Comparison of ENCODE assay signal across 1 cellular context in the genomic region with DNA sequence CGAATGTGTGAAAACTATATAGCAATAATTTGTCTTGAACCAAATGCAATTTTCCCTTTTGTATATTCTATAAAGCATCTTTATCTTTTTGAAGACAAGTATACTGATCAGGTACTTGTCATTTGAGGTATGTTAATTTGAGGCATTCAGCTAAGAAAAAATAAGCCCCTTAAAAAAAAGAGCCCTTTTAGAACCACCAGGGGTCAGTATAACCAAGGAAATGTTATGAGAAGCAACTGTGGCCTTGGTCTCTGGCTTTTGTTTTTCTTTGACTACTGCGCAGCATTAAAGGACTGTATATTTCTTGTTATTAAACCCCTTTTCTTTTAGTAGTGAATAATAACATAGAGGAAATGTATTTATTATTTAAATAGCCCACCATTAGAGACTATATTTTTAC.
TF ChIP-seq lines count a peak whose summit lies in the region.

No MANE protein-coding gene starts in this region.

TF ChIP-seq in H1, 55 proteins besides CTCF, POLR2A, EP300 and RAD21 (continued from another document):
- TF ChIP-seq ASH2L (IDR thresholded peaks at IDR 0.05; ENCODE audit: low read length) (no peak), HDAC2 (IDR thresholded peaks at IDR 0.05; ENCODE audit: borderline replicate concordance in 1 of 2, low read depth in 2 of 2, low read length in 2 of 2) (no peak), SP1 (IDR thresholded peaks at IDR 0.05; ENCODE audit: low read depth, low read length) (no peak), RXRA (IDR thresholded peaks at IDR 0.05; ENCODE audit: insufficient read depth, low read depth, low read length) (no peak), BACH1 (IDR thresholded peaks at IDR 0.05; ENCODE audit: low read length) (no peak), RNF2 (IDR thresholded peaks at IDR 0.05; ENCODE audit: borderline replicate concordance, low read depth, low read length, missing control alignments, poor library complexity, severe bottlenecking) (no peak), CREB1 (IDR thresholded peaks at IDR 0.05) (no peak)
- TF ChIP-seq, protein P1, sequence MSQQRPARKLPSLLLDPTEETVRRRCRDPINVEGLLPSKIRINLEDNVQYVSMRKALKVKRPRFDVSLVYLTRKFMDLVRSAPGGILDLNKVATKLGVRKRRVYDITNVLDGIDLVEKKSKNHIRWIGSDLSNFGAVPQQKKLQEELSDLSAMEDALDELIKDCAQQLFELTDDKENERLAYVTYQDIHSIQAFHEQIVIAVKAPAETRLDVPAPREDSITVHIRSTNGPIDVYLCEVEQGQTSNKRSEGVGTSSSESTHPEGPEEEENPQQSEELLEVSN (IDR thresholded peaks at IDR 0.05), result no peak
- TF ChIP-seq, protein P2, sequence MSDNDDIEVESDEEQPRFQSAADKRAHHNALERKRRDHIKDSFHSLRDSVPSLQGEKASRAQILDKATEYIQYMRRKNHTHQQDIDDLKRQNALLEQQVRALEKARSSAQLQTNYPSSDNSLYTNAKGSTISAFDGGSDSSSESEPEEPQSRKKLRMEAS (IDR thresholded peaks at IDR 0.05), result no peak
- TF ChIP-seq, protein P3, sequence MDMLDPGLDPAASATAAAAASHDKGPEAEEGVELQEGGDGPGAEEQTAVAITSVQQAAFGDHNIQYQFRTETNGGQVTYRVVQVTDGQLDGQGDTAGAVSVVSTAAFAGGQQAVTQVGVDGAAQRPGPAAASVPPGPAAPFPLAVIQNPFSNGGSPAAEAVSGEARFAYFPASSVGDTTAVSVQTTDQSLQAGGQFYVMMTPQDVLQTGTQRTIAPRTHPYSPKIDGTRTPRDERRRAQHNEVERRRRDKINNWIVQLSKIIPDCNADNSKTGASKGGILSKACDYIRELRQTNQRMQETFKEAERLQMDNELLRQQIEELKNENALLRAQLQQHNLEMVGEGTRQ (IDR thresholded peaks at IDR 0.05; ENCODE audit: low read length), result no peak
